In genomic region chr16:84836967-84837366, GRCh38 we compare ENCODE assay signal across 14 cellular contexts. TPM values are rescaled to one million over a fixed set of nuclear protein-coding genes. Genes with fewer than 3 reads are reported as not detected.
DNase-seq lines count a peak whose midpoint lies in the region; ATAC-seq and TF ChIP-seq lines count a peak whose summit lies in the region.
"Had no signal": no experiment of that assay in that cellular context is flagged by ENCODE, and none has a peak within 500 bp of the region (broad histone marks: within the 10 kb centered on the region; RNA-seq: fewer than 3 reads in every experiment).

No MANE protein-coding gene starts in this region.

- DNase-seq in RWPE1 (ENCODE audit: low spot score) = no peak
- no peak for DNase-seq in coronary artery (ENCODE audit: low spot score)
- DNase-seq in osteoblast (ENCODE audit: insufficient read length, low spot score, missing footprints) = peak; percentile 43
- DNase-seq in thoracic aorta (ENCODE audit: low spot score) = no peak
- DNase-seq in activated CD4-positive, alpha-beta memory T cell treated with anti-CD3 and anti-CD28 coated beads, Interleukin-2, amount 10 ng/mL, durations not matched to agents 7 days and 5 days = no peak
- no peak for DNase-seq in stimulated activated CD4-positive, alpha-beta T cell treated with anti-CD3 and anti-CD28 coated beads, Interleukin-4, amount 100 ng/mL, for 4 hours
- DNase-seq in substantia nigra (lab: John Stamatoyannopoulos, UW) = no peak
- DNase-seq in NCI-H2081 treated with DMSO at 0.1 percent for 48 hours (lab: John Stamatoyannopoulos, UW) = no peak
- DNase-seq: activated CD8-positive, alpha-beta T cell treated with anti-CD3 and anti-CD28 coated beads for 36 hours; dorsolateral prefrontal cortex; Karpas-422; NCI-H1417 treated with DMSO at 0.1 percent for 48 hours had no signal

- H3K4me2 ChIP-seq in osteoblast (ENCODE audit: insufficient read depth, low read length) = no peak overlapping the region
- H3K4me2 ChIP-seq: BLaER1 had no signal

- H3K36me3 Mint-ChIP-seq in activated CD4-positive, alpha-beta memory T cell treated with anti-CD3 and anti-CD28 coated beads, Interleukin-2, amount 10 ng/mL, durations not matched to agents 7 days and 5 days (ENCODE audit: low read depth) = no peaks in the 10 kb centered on the region

- peaks cover 17% of the 10 kb centered on the region for H3K27me3 Mint-ChIP-seq in activated CD4-positive, alpha-beta memory T cell treated with anti-CD3 and anti-CD28 coated beads, Interleukin-2, amount 10 ng/mL, durations not matched to agents 7 days and 5 days

- no peaks in the 10 kb centered on the region for H3K4me1 Mint-ChIP-seq in activated CD4-positive, alpha-beta memory T cell treated with anti-CD3 and anti-CD28 coated beads, Interleukin-2, amount 10 ng/mL, durations not matched to agents 7 days and 5 days

- H2AFZ ChIP-seq in osteoblast (ENCODE audit: low read length) = no peak overlapping the region

- H3K27ac ChIP-seq in RWPE1 (peak overlapping the region; percentile 68), coronary artery (peak overlapping the region; percentile 91), osteoblast (ENCODE audit: low read depth, low read length) (peak overlapping the region; percentile 95), thoracic aorta (peak overlapping the region; percentile 59 to 72), substantia nigra (ENCODE audit: low read depth, low read length, poor library complexity, severe bottlenecking) (no peak overlapping the region)
- H3K27ac ChIP-seq: BLaER1 had no signal

- POLR2A ChIA-PET in RWPE1 (lab: Yijun Ruan, JAX; ENCODE audit: low non-redundant PET) = no interaction called here
- POLR2A ChIA-PET in activated CD4-positive, alpha-beta memory T cell treated with anti-CD3 and anti-CD28 coated beads, Interleukin-2, amount 10 ng/mL, durations not matched to agents 7 days and 5 days (lab: Charles Lee) = no interaction called here

- H3K36me3 ChIP-seq in osteoblast (ENCODE audit: insufficient read depth, low read length) = no peaks in the 10 kb centered on the region
- no peaks in the 10 kb centered on the region for H3K36me3 ChIP-seq in thoracic aorta
- H3K36me3 ChIP-seq: BLaER1 had no signal

- no peak overlapping the region for H3K27ac Mint-ChIP-seq in activated CD4-positive, alpha-beta memory T cell treated with anti-CD3 and anti-CD28 coated beads, Interleukin-2, amount 10 ng/mL, durations not matched to agents 7 days and 5 days
- H3K27ac Mint-ChIP-seq: activated CD8-positive, alpha-beta T cell treated with anti-CD3 and anti-CD28 coated beads for 36 hours; activated T-helper 1 cell treated with anti-CD3 and anti-CD28 coated beads, Interleukin-12 subunit alpha, Interleukin-12 subunit beta, Interleukin-2, Interleukin-4 antibody, amounts not matched to agents 30 ng/mL and 10 ng/mL and 1 ng/mL, durations not matched to agents 14 hours and 24 hours and 36 hours had no signal

- CTCF ChIA-PET in RWPE1 (lab: Yijun Ruan, JAX) = interaction anchor here (0.5 kb wide), 1 partner anchor 45 kb away, joined by 3 read pairs; no protein-coding TSS in a partner anchor
- CTCF ChIA-PET in activated CD4-positive, alpha-beta memory T cell treated with anti-CD3 and anti-CD28 coated beads, Interleukin-2, amount 10 ng/mL, durations not matched to agents 7 days and 5 days (lab: Charles Lee) = no interaction called here

- no peak overlapping the region for H3K4me3 ChIP-seq in coronary artery
- H3K4me3 ChIP-seq in osteoblast (ENCODE audit: insufficient read depth, low read length) = no peak overlapping the region
- H3K4me3 ChIP-seq in thoracic aorta = no peak overlapping the region
- H3K4me3 ChIP-seq: BLaER1, dorsolateral prefrontal cortex had no signal

- H3K9me3 ChIP-seq in osteoblast (ENCODE audit: low read depth, low read length) (no peaks in the 10 kb centered on the region), thoracic aorta (no peaks in the 10 kb centered on the region)
- H3K9me3 ChIP-seq: BLaER1 had no signal

- no peaks in the 10 kb centered on the region for H3K9me3 Mint-ChIP-seq in activated CD4-positive, alpha-beta memory T cell treated with anti-CD3 and anti-CD28 coated beads, Interleukin-2, amount 10 ng/mL, durations not matched to agents 7 days and 5 days
- H3K9me3 Mint-ChIP-seq: activated CD8-positive, alpha-beta T cell treated with anti-CD3 and anti-CD28 coated beads for 36 hours; activated T-helper 1 cell treated with anti-CD3 and anti-CD28 coated beads, Interleukin-12 subunit alpha, Interleukin-12 subunit beta, Interleukin-2, Interleukin-4 antibody, amounts not matched to agents 30 ng/mL and 10 ng/mL and 1 ng/mL, durations not matched to agents 14 hours and 24 hours and 36 hours had no signal

- no peak overlapping the region for H3K4me3 Mint-ChIP-seq in activated CD4-positive, alpha-beta memory T cell treated with anti-CD3 and anti-CD28 coated beads, Interleukin-2, amount 10 ng/mL, durations not matched to agents 7 days and 5 days
- H3K4me3 Mint-ChIP-seq: activated CD8-positive, alpha-beta T cell treated with anti-CD3 and anti-CD28 coated beads for 36 hours; activated T-helper 1 cell treated with anti-CD3 and anti-CD28 coated beads, Interleukin-12 subunit alpha, Interleukin-12 subunit beta, Interleukin-2, Interleukin-4 antibody, amounts not matched to agents 30 ng/mL and 10 ng/mL and 1 ng/mL, durations not matched to agents 14 hours and 24 hours and 36 hours had no signal

- no peaks in the 10 kb centered on the region for H3K79me2 ChIP-seq in osteoblast (ENCODE audit: insufficient read depth, low read length)

- no peaks in the 10 kb centered on the region for H4K20me1 ChIP-seq in osteoblast (ENCODE audit: insufficient read depth, low read length)
- H4K20me1 ChIP-seq: BLaER1 had no signal

- TF ChIP-seq CTCF in RWPE1 (conservative IDR thresholded peaks at IDR 0.05; ENCODE audit: low read depth) (no peak), coronary artery (IDR thresholded peaks at IDR 0.05) (no peak), osteoblast (IDR thresholded peaks at IDR 0.05; ENCODE audit: extremely low read depth, low read depth, low read length) (no peak), thoracic aorta (IDR thresholded peaks at IDR 0.05) (no peak)

- no peak for ATAC-seq in thoracic aorta (ENCODE audit: insufficient number of reproducible peaks, low FRiP score, low read depth)
- ATAC-seq: activated CD8-positive, alpha-beta T cell treated with anti-CD3 and anti-CD28 coated beads for 36 hours had no signal

- H3K4me1 ChIP-seq in osteoblast (ENCODE audit: insufficient read depth, low read length) = peaks cover 53% of the 10 kb centered on the region
- peaks cover 6 to 57% of the 10 kb centered on the region in 2 donors for H3K4me1 ChIP-seq in thoracic aorta (ENCODE audit: control insufficient read depth in 1 of 2, low read depth in 2 of 2)

- H3K27me3 ChIP-seq in osteoblast (ENCODE audit: insufficient read depth, low read length) = no peaks in the 10 kb centered on the region
- H3K27me3 ChIP-seq in thoracic aorta (replicated peaks; ENCODE audit: insufficient read depth) = no peaks in the 10 kb centered on the region
- H3K27me3 ChIP-seq: dorsolateral prefrontal cortex had no signal

RNA-seq across cellular contexts. Expression of gene CRISPLD2, which starts 17.2 kb away (rescaled TPM):
- total RNA-seq in osteoblast = 40.2 and 122 TPM in 2 replicates
- total RNA-seq in thoracic aorta = 100 to 1,000 TPM; 116 to 390 TPM
- under 1 TPM; 0.18 to 0.23 TPM for total RNA-seq in activated CD4-positive, alpha-beta memory T cell treated with anti-CD3 and anti-CD28 coated beads, Interleukin-2, amount 10 ng/mL, durations not matched to agents 7 days and 5 days
- total RNA-seq: activated T-helper 1 cell treated with anti-CD3 and anti-CD28 coated beads, Interleukin-12 subunit alpha, Interleukin-12 subunit beta, Interleukin-2, Interleukin-4 antibody, amounts not matched to agents 30 ng/mL and 10 ng/mL and 1 ng/mL, durations not matched to agents 14 hours and 24 hours and 36 hours had no signal

Comparison
In these comparisons a context has a peak if more than half of its experiments do, and no peak if none do; other contexts are left out.
1. RNA of gene CRISPLD2, which starts 17.2 kb away (total RNA-seq): 116 to 390 TPM in thoracic aorta and 40.2 to 122 TPM in osteoblast; 0.18 to 0.23 TPM in activated CD4-positive, alpha-beta memory T cell treated with anti-CD3 and anti-CD28 coated beads, Interleukin-2, amount 10 ng/mL, durations not matched to agents 7 days and 5 days; every median in the first group is over 10 times any median in the second.